In the genomic region with DNA sequence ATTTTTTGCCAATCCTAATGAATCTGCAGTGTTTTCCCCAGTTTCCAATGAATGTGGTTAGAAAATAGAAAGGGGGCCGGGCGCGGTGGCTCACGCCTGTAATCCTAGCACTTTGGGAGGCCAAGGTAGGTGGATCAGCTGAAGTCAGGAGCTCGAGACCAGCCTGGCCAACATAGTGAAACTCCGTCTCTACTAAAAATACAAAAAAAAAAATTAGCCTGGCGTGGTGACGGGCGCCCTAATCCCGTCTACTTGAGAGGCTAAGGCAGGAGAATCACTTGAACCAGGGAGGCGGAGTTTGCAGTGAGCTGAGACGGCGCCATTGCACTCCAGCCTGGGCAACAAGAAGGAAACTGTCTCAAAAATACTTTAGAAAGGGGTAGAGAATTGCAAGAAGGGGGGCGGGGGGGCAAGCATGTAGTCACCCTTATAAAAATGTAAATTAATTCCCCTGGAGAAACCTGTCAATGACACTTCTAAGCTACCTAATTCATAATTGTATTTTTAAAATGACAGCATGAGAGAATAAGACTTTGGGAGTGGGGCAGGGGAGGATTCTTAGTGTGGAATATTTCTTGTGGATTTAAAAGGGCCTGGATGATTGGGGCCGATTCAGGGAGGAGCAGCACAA, we compare ENCODE assay signal across 8 cellular contexts. TPM values are rescaled to one million over a fixed set of nuclear protein-coding genes. Genes with fewer than 3 reads are reported as not detected.
DNase-seq lines count a peak whose midpoint lies in the region; ATAC-seq and TF ChIP-seq lines count a peak whose summit lies in the region.

No MANE protein-coding gene starts in this region.

- peak; percentile 62 for DNase-seq in Caki2 (ENCODE audit: low read depth)
- peak; percentile 22 for DNase-seq in NCI-H69 (lab: John Stamatoyannopoulos, UW)
- no peak for DNase-seq in pons (ENCODE audit: low spot score)
- DNase-seq in GM13977 (ENCODE audit: low spot score), result no peak
- no peak for DNase-seq in AG08396 (ENCODE audit: low spot score)

- in situ Hi-C loops in Caki2 (cut with HindIII; ENCODE audit: low pct_unique_long_range_greater_than_20kb, low sequenced_read_pairs) (loop anchor here (10.0 kb wide), 1 partner anchor 115 kb away; no protein-coding TSS in a partner anchor), GM13977 (cut with MboI; ENCODE audit: low pct_unique_long_range_greater_than_20kb, low sequenced_read_pairs, unreplicated experiment) (no loop called here)

- peaks cover 4% of the 10 kb centered on the region for H3K4me1 ChIP-seq in ectodermal cell (ENCODE audit: control insufficient read depth, insufficient read depth, low read length)
- H3K4me1 ChIP-seq in neuron (ENCODE audit: insufficient read depth, low read length), result peaks cover 25% of the 10 kb centered on the region

- WGBS in ectodermal cell, 2 experiments, result 79 to 83% methylated on average over 14 to 15 of the region's 15 CpGs

- no peak for ATAC-seq in GM21619 (IDR thresholded peaks at IDR 0.05; ENCODE audit: unreplicated experiment)

- no peak for TF ChIP-seq CTCF in GM13977 (IDR thresholded peaks at IDR 0.05; ENCODE audit: extremely low read depth, insufficient read depth, missing control alignments)

- H3K36me3 ChIP-seq in ectodermal cell (ENCODE audit: control insufficient read depth, insufficient read depth, low read length) (peaks cover 4% of the 10 kb centered on the region), neuron (ENCODE audit: insufficient read depth, low read length) (peaks cover 15% of the 10 kb centered on the region)

- H3K4me3 ChIP-seq in ectodermal cell (ENCODE audit: insufficient read depth, low read depth, low read length), result peak overlapping the region; percentile 97
- H3K4me3 ChIP-seq in neuron (ENCODE audit: low read length), result peak overlapping the region; percentile 87

- H3K27me3 ChIP-seq in ectodermal cell (ENCODE audit: control insufficient read depth, insufficient read depth, low read length, poor library complexity, severe bottlenecking), result no peaks in the 10 kb centered on the region
- no peaks in the 10 kb centered on the region for H3K27me3 ChIP-seq in neuron (ENCODE audit: insufficient read depth, low read length)

- H3K27ac ChIP-seq in ectodermal cell (ENCODE audit: insufficient read depth, low read depth, low read length, poor library complexity, severe bottlenecking), result no peak overlapping the region

- no peaks in the 10 kb centered on the region for H3K9me3 ChIP-seq in ectodermal cell (ENCODE audit: control insufficient read depth, low read length)
- H3K9me3 ChIP-seq in neuron (ENCODE audit: low read length), result no peaks in the 10 kb centered on the region

- H2AFZ ChIP-seq in neuron (ENCODE audit: low read depth, low read length), result no peak overlapping the region

RNA-seq across cellular contexts. Expression of gene KLHDC2, which starts 1.7 kb away (rescaled TPM):
- 114 and 139 TPM in 2 replicates for total RNA-seq in Caki2 (2014; rRNA removed; shearing (Covaris generic); ENCODE audit: low replicate concordance)
- 61.1 TPM for polyA plus RNA-seq in ectodermal cell (2013, experiment 1 of 4)
- 60.1 TPM for polyA plus RNA-seq in ectodermal cell (2013, experiment 2 of 4)
- polyA plus RNA-seq in ectodermal cell (2013, experiment 3 of 4), result 63.3 TPM
- 66.9 TPM for polyA plus RNA-seq in ectodermal cell (2013, experiment 4 of 4)

Comparison
In these comparisons a context has a peak if more than half of its experiments do, and no peak if none do; other contexts are left out.
1. DNase-seq: peak in Caki2 (single experiment) and NCI-H69 (single experiment); none in pons (single experiment), GM13977 (single experiment) and AG08396 (single experiment).